ENCODE assay signal across 9 cellular contexts in genomic region chr5:178264044-178264443, GRCh38.
"Had no signal": no experiment of that assay in that cellular context is flagged by ENCODE, and none has a peak within 500 bp of the region (broad histone marks: within the 10 kb centered on the region; RNA-seq: fewer than 3 reads in every experiment).

No MANE protein-coding gene starts in this region.

- H3K4me2 ChIP-seq: KMS-11 had no signal

- H3K9ac ChIP-seq: KMS-11 had no signal

- H3K4me3 Mint-ChIP-seq: IgD-negative memory B cell had no signal

- FAIRE-seq: HepG2, HTR-8/SVneo, K562 had no signal

- DNase-seq: IMR-90, KBM-7, KG1 had no signal

- H3K27ac Mint-ChIP-seq: IgD-negative memory B cell had no signal

- H3K36me3 Mint-ChIP-seq: IgD-negative memory B cell had no signal

- H3K27ac ChIP-seq: HL-60, KMS-11 had no signal

- H3K4me3 ChIP-seq: K562 had no signal

- ATAC-seq: HepG2, K562 had no signal
